22 cellular contexts compared by ENCODE assay signal in genomic region chr5:181126841-181127240, GRCh38. TPM values are rescaled to one million over a fixed set of nuclear protein-coding genes. Genes with fewer than 3 reads are reported as not detected.
DNase-seq lines count a peak whose midpoint lies in the region; ATAC-seq and TF ChIP-seq lines count a peak whose summit lies in the region.
"Had no signal": no experiment of that assay in that cellular context is flagged by ENCODE, and none has a peak within 500 bp of the region (broad histone marks: within the 10 kb centered on the region; RNA-seq: fewer than 3 reads in every experiment).

No MANE protein-coding gene starts in this region.

- H3K4me3 ChIP-seq in sigmoid colon: no peak overlapping the region
- H3K4me3 ChIP-seq: BLaER1, GM12878 had no signal

- TF ChIP-seq POLR2A in sigmoid colon (IDR thresholded peaks at IDR 0.05): no peak

- ATAC-seq in left lobe of liver (no peak), GM18502 (IDR thresholded peaks at IDR 0.05; ENCODE audit: poor library complexity, unreplicated experiment) (no peak)
- ATAC-seq: CD8-positive, alpha-beta T cell; GM12878 had no signal

- H3K36me3 ChIP-seq in sigmoid colon: no peaks in the 10 kb centered on the region
- H3K36me3 ChIP-seq: BE2C, BLaER1 had no signal

- no peak for TF ChIP-seq CTCF in sigmoid colon (IDR thresholded peaks at IDR 0.05)

- 73 to 74% methylated on average over 18 of the region's 18 CpGs for WGBS in sigmoid colon, 2 donors

- no peak overlapping the region for H3K27ac ChIP-seq in sigmoid colon
- H3K27ac ChIP-seq: BLaER1, C4-2B had no signal

- H3K9me3 ChIP-seq in sigmoid colon: no peaks in the 10 kb centered on the region
- H3K9me3 ChIP-seq: BE2C, BLaER1, Caco-2 had no signal

- peaks cover 0 to 74% (median 0%) of the 10 kb centered on the region in 3 donors for H3K27me3 ChIP-seq in sigmoid colon
- H3K27me3 ChIP-seq: BLaER1 had no signal

- no peaks in the 10 kb centered on the region for H3K4me1 ChIP-seq in sigmoid colon
- H3K4me1 ChIP-seq: BE2C, Caco-2 had no signal

- intact Hi-C loops in sigmoid colon (cut with DNase I): no loop called here

- peak; percentile 8 for DNase-seq in NCI-H69 (lab: John Stamatoyannopoulos, UW)
- DNase-seq in left lobe of liver (ENCODE audit: low spot score): peak; percentile 28
- peak; percentile 25 for DNase-seq in sigmoid colon
- no peak for DNase-seq in EL
- DNase-seq in C1 segment of cervical spinal cord (lab: John Stamatoyannopoulos, UW): no peak
- DNase-seq in T-helper 1 cell: no peak
- DNase-seq: 8988T; ACHN; BE2C; Caco-2; Calu3; CD4-positive, alpha-beta T cell; CD8-positive, alpha-beta T cell; DMS79 treated with DMSO at 0.1 percent for 48 hours; GDM1 had no signal

- TF ChIP-seq EP300 in sigmoid colon (IDR thresholded peaks at IDR 0.05): no peak

RNA-seq across cellular contexts. Expression of gene OR2V1, which starts 4.1 kb away (rescaled TPM):
- total RNA-seq in left lobe of liver (not detected), sigmoid colon (not detected)
- not detected for polyA plus RNA-seq in sigmoid colon
- total RNA-seq: A673; Caco-2; Calu3; CD4-positive, alpha-beta T cell; CD8-positive, alpha-beta T cell; G401; GM12878 had no signal
- polyA plus RNA-seq: AG04450 had no signal

RNA-seq across cellular contexts. Expression of gene OR2V2, which starts 20.5 kb away (rescaled TPM):
- not detected for total RNA-seq in left lobe of liver
- total RNA-seq in sigmoid colon: not detected
- polyA plus RNA-seq in sigmoid colon: not detected
- total RNA-seq: A673; Caco-2; Calu3; CD4-positive, alpha-beta T cell; CD8-positive, alpha-beta T cell; G401; GM12878 had no signal
- polyA plus RNA-seq: AG04450 had no signal

Comparison
In these comparisons a context has a peak if more than half of its experiments do, and no peak if none do; other contexts are left out.
1. DNase-seq: peak in NCI-H69 (single experiment), left lobe of liver (single experiment) and sigmoid colon (single experiment); none in EL (single experiment), C1 segment of cervical spinal cord (0 of 14) and T-helper 1 cell (0 of 5).